1 cellular context compared by ENCODE assay signal in the genomic region with DNA sequence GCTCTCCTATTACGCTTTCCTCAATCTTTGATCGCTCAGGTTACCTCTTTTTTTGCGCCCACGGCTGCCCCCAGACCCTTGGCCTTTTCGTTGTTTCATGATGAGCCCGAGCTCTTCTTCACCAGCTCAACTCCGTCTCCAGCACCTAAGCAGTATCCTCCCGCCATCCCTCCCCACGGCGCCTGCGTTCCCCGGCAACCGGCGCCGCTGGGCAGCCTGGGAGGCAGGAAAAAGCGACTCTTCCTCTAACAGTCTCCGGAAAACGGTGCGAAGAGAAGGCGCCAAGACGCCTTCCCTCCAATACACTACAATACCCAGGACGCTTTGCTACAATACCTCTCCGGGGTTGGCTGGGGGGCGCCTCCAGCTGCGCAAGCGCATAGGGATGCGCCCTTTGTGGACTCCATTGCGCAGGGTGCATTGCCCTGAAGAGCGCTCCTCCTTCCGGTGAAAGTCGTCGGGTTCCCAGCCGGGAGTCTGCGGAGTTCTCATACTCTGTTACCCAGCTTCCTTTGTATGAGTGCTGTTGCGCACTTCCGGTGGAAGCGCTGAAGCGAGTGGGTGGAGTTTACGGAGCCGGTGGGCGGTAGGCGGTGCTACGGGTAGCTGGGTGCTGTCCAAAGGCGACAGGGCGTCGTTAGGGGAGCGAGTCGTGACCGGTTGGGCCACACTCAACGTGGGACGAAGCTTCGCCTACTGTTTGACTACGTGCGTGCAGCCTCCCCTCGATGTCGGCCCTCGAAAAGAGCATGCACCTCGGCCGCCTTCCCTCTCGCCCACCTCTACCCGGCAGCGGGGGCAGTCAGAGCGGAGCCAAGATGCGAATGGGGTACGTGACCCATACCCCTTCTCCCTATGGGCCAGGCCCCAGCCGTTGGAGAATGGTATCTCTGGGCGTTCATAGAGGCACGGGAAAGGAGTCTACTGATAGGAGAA.
TF ChIP-seq lines count a peak whose summit lies in the region.

A gene with protein sequence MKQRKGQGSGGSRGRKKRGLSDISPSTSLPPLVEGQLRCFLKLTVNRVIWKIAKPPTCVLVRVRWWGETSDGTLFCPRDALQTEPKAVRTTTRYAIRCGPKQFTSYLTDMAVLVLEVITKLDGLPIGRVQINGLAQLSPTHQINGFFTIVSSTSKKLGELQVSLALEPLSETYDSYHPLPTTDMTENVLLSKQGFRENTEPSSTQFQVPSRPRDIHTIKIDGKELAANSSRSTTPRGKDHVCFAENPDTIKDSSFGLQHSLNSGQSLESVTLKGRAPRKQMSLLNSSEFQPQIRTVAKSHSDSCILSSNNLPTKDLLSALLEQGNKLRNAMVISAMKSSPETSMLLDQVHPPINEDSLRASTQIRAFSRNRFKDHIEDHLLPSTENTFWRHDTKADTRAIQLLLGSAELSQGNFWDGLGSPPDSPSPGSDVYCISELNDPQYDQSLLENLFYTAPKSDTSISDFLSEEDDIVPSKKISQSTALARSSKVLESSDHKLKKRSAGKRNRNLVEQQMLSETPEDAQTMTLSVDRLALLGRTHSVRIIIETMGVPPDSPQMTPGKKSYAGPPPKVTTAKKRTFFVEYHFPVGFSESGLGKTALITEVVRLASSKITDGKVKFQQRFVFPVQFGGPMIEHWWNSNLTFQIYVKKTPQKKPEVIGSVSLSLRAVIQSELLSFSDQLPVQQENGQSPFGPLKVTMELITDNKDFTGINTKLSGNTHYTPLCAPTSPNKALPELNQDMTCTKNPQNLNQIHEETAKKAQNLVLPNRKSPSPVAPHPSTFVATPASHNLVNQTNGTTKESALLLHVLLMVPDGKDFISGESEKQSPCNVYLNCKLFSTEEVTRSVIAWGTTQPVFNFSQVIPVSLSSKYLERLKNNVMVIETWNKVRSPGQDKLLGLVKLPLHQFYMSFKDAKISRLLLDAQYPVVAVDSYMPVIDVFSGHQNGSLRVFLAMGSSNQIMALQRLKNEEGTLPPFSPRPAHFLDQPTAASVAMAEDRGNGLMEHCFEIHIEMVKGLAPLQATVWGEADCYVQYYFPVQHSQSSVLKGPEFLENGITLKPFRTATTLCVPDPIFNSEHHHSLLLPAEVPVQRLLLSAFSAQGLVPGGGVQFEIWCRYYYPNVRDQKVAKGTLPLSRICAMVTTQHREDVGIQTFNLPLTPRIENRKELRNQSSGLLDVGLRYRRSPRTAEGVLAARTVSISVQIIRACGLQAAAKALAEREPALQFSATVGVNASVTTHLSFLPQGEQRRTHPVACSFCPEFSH (N-terminal part only) (minus strand): TSS at position 309 of the 936 bp plus-strand sequence. CDS start 210 bp downstream, at position 99.
A gene with protein sequence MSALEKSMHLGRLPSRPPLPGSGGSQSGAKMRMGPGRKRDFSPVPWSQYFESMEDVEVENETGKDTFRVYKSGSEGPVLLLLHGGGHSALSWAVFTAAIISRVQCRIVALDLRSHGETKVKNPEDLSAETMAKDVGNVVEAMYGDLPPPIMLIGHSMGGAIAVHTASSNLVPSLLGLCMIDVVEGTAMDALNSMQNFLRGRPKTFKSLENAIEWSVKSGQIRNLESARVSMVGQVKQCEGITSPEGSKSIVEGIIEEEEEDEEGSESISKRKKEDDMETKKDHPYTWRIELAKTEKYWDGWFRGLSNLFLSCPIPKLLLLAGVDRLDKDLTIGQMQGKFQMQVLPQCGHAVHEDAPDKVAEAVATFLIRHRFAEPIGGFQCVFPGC (plus strand): TSS at position 596 of the 936 bp plus-strand sequence. CDS start 133 bp downstream, at position 729.

TF ChIP-seq in GM12878, 131 proteins besides CTCF, POLR2A, EP300 and RAD21 (continues in another document):
- peak; percentile 33; the same call in 1 of the 2 replicates for TF ChIP-seq CBFB (IDR thresholded peaks at IDR 0.05; ENCODE audit: low read depth)
- TF ChIP-seq BACH1 (IDR thresholded peaks at IDR 0.05; ENCODE audit: borderline replicate concordance), result peak; percentile 96
- peak; percentile 81 for TF ChIP-seq LARP7 (IDR thresholded peaks at IDR 0.05)
- TF ChIP-seq, protein P1, sequence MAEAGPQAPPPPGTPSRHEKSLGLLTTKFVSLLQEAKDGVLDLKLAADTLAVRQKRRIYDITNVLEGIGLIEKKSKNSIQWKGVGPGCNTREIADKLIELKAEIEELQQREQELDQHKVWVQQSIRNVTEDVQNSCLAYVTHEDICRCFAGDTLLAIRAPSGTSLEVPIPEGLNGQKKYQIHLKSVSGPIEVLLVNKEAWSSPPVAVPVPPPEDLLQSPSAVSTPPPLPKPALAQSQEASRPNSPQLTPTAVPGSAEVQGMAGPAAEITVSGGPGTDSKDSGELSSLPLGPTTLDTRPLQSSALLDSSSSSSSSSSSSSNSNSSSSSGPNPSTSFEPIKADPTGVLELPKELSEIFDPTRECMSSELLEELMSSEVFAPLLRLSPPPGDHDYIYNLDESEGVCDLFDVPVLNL (IDR thresholded peaks at IDR 0.05; ENCODE audit: low read depth, low read length), result peak; percentile 63
- TF ChIP-seq, protein P2, sequence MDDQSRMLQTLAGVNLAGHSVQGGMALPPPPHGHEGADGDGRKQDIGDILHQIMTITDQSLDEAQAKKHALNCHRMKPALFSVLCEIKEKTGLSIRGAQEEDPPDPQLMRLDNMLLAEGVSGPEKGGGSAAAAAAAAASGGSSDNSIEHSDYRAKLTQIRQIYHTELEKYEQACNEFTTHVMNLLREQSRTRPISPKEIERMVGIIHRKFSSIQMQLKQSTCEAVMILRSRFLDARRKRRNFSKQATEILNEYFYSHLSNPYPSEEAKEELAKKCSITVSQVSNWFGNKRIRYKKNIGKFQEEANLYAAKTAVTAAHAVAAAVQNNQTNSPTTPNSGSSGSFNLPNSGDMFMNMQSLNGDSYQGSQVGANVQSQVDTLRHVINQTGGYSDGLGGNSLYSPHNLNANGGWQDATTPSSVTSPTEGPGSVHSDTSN (IDR thresholded peaks at IDR 0.05; ENCODE audit: insufficient replicate concordance, low read depth, low read length), result no peak
- TF ChIP-seq NR2C1 (IDR thresholded peaks at IDR 0.05), result peak; percentile 87
- no peak for TF ChIP-seq STAT1 (conservative IDR thresholded peaks at IDR 0.05)
- 0 out of 2 replicates have a peak, but pooled peaks have one; percentile 29 for TF ChIP-seq ZNF207 (IDR thresholded peaks at IDR 0.05; ENCODE audit: borderline replicate concordance)
- TF ChIP-seq GATAD2B (conservative IDR thresholded peaks at IDR 0.05; ENCODE audit: low read depth), result peak; percentile 23; the same call in 1 of the 2 replicates
- TF ChIP-seq EZH2 (IDR thresholded peaks at IDR 0.05; ENCODE audit: borderline replicate concordance, control insufficient read depth, low read depth, low read length), result no peak
- no peak for TF ChIP-seq FOXK2 (IDR thresholded peaks at IDR 0.05)
- no peak for TF ChIP-seq ZNF274 (IDR thresholded peaks at IDR 0.05; ENCODE audit: insufficient read depth, insufficient read length)
- no peak for TF ChIP-seq ASH2L (IDR thresholded peaks at IDR 0.05; ENCODE audit: borderline replicate concordance, low read depth)
- TF ChIP-seq, protein P3, sequence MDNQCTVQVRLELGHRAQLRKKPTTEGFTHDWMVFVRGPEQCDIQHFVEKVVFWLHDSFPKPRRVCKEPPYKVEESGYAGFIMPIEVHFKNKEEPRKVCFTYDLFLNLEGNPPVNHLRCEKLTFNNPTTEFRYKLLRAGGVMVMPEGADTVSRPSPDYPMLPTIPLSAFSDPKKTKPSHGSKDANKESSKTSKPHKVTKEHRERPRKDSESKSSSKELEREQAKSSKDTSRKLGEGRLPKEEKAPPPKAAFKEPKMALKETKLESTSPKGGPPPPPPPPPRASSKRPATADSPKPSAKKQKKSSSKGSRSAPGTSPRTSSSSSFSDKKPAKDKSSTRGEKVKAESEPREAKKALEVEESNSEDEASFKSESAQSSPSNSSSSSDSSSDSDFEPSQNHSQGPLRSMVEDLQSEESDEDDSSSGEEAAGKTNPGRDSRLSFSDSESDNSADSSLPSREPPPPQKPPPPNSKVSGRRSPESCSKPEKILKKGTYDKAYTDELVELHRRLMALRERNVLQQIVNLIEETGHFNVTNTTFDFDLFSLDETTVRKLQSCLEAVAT (IDR thresholded peaks at IDR 0.05), result 0 out of 2 replicates have a peak, but pooled peaks have one; percentile 60
- TF ChIP-seq, protein P4, sequence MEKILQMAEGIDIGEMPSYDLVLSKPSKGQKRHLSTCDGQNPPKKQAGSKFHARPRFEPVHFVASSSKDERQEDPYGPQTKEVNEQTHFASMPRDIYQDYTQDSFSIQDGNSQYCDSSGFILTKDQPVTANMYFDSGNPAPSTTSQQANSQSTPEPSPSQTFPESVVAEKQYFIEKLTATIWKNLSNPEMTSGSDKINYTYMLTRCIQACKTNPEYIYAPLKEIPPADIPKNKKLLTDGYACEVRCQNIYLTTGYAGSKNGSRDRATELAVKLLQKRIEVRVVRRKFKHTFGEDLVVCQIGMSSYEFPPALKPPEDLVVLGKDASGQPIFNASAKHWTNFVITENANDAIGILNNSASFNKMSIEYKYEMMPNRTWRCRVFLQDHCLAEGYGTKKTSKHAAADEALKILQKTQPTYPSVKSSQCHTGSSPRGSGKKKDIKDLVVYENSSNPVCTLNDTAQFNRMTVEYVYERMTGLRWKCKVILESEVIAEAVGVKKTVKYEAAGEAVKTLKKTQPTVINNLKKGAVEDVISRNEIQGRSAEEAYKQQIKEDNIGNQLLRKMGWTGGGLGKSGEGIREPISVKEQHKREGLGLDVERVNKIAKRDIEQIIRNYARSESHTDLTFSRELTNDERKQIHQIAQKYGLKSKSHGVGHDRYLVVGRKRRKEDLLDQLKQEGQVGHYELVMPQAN (conservative IDR thresholded peaks at IDR 0.05), result peak; percentile 75
- TF ChIP-seq FOS (IDR thresholded peaks at IDR 0.05; ENCODE audit: borderline replicate concordance, extremely low read depth, insufficient read length), result no peak
- TF ChIP-seq MYB (IDR thresholded peaks at IDR 0.05; ENCODE audit: borderline replicate concordance, low read depth, low read length), result no peak
- TF ChIP-seq BMI1 (IDR thresholded peaks at IDR 0.05; ENCODE audit: borderline replicate concordance), result 0 out of 2 replicates have a peak, but pooled peaks have one; percentile 8
- 0 out of 2 replicates have a peak, but pooled peaks have one; percentile 31 for TF ChIP-seq TCF3 (IDR thresholded peaks at IDR 0.05; ENCODE audit: borderline replicate concordance, insufficient read depth, low read depth, low read length)
- no peak for TF ChIP-seq MTA3 (IDR thresholded peaks at IDR 0.05; ENCODE audit: borderline replicate concordance, low read length)
- peak in 1 of 2 experiments; percentile 65; a peak in 1 of 4 replicates for TF ChIP-seq BHLHE40 (IDR thresholded peaks at IDR 0.05; ENCODE audit: borderline replicate concordance in 1 of 2, low read depth in 2 of 2, low read length in 1 of 2)
- TF ChIP-seq, protein P5, sequence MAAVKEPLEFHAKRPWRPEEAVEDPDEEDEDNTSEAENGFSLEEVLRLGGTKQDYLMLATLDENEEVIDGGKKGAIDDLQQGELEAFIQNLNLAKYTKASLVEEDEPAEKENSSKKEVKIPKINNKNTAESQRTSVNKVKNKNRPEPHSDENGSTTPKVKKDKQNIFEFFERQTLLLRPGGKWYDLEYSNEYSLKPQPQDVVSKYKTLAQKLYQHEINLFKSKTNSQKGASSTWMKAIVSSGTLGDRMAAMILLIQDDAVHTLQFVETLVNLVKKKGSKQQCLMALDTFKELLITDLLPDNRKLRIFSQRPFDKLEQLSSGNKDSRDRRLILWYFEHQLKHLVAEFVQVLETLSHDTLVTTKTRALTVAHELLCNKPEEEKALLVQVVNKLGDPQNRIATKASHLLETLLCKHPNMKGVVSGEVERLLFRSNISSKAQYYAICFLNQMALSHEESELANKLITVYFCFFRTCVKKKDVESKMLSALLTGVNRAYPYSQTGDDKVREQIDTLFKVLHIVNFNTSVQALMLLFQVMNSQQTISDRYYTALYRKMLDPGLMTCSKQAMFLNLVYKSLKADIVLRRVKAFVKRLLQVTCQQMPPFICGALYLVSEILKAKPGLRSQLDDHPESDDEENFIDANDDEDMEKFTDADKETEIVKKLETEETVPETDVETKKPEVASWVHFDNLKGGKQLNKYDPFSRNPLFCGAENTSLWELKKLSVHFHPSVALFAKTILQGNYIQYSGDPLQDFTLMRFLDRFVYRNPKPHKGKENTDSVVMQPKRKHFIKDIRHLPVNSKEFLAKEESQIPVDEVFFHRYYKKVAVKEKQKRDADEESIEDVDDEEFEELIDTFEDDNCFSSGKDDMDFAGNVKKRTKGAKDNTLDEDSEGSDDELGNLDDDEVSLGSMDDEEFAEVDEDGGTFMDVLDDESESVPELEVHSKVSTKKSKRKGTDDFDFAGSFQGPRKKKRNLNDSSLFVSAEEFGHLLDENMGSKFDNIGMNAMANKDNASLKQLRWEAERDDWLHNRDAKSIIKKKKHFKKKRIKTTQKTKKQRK (IDR thresholded peaks at IDR 0.05; ENCODE audit: low read depth, low read length), result no peak
- TF ChIP-seq RAD51 (IDR thresholded peaks at IDR 0.05), result no peak
- TF ChIP-seq WRNIP1 (IDR thresholded peaks at IDR 0.05; ENCODE audit: borderline replicate concordance, low read depth, low read length), result no peak
- TF ChIP-seq TCF7 (IDR thresholded peaks at IDR 0.05; ENCODE audit: borderline replicate concordance), result no peak
- TF ChIP-seq KLF5 (IDR thresholded peaks at IDR 0.05; ENCODE audit: partially characterized antibody), result no peak
- TF ChIP-seq HDGF (IDR thresholded peaks at IDR 0.05), result no peak; the same call in none of the 2 replicates
- TF ChIP-seq, protein P6, sequence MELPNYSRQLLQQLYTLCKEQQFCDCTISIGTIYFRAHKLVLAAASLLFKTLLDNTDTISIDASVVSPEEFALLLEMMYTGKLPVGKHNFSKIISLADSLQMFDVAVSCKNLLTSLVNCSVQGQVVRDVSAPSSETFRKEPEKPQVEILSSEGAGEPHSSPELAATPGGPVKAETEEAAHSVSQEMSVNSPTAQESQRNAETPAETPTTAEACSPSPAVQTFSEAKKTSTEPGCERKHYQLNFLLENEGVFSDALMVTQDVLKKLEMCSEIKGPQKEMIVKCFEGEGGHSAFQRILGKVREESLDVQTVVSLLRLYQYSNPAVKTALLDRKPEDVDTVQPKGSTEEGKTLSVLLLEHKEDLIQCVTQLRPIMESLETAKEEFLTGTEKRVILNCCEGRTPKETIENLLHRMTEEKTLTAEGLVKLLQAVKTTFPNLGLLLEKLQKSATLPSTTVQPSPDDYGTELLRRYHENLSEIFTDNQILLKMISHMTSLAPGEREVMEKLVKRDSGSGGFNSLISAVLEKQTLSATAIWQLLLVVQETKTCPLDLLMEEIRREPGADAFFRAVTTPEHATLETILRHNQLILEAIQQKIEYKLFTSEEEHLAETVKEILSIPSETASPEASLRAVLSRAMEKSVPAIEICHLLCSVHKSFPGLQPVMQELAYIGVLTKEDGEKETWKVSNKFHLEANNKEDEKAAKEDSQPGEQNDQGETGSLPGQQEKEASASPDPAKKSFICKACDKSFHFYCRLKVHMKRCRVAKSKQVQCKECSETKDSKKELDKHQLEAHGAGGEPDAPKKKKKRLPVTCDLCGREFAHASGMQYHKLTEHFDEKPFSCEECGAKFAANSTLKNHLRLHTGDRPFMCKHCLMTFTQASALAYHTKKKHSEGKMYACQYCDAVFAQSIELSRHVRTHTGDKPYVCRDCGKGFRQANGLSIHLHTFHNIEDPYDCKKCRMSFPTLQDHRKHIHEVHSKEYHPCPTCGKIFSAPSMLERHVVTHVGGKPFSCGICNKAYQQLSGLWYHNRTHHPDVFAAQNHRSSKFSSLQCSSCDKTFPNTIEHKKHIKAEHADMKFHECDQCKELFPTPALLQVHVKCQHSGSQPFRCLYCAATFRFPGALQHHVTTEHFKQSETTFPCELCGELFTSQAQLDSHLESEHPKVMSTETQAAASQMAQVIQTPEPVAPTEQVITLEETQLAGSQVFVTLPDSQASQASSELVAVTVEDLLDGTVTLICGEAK (IDR thresholded peaks at IDR 0.05; ENCODE audit: borderline replicate concordance), result peak; percentile 95
